8 cellular contexts compared by ENCODE assay signal in genomic region chr17:75261336-75262111, GRCh38. TPM values are rescaled to one million over a fixed set of nuclear protein-coding genes. Genes with fewer than 3 reads are reported as not detected.
A peak's percentile ranks its signal among the peaks of the same experiment; 100 is the strongest.
DNase-seq lines count a peak whose midpoint lies in the region; TF ChIP-seq lines count a peak whose summit lies in the region.

GGA3 (minus strand) TSS chr17:75261606; CDS start chr17:75261587, 19 bp downstream.
MRPS7 (plus strand) TSS chr17:75261879; CDS start chr17:75261901, 22 bp downstream.

- H3K23me2 ChIP-seq in H9 (ENCODE audit: insufficient read length, low read depth, low read length, poor library complexity, severe bottlenecking) = peaks cover 4% of the 10 kb centered on the region

- WGBS in H9 (ENCODE audit: extremely low coverage, insufficient read length, low lambda C conversion rate) = no CpG with 5 or more reads among the region's 69 CpGs
- 0 to 1% (median 0%) methylated on average over 22 to 68 of the region's 69 CpGs for WGBS in stomach, 5 donors

- peak within 1 kb of the TSS; percentile 98 for H3K4me3 ChIP-seq in MG63
- peak within 1 kb of the TSS; percentile 93 for H3K4me3 ChIP-seq in fibroblast of the aortic adventitia (ENCODE audit: low read depth, low read length)
- H3K4me3 ChIP-seq in neural cell (ENCODE audit: low read length) = peak within 1 kb of the TSS; percentile 100
- H3K4me3 ChIP-seq in stomach = peak within 1 kb of the TSS; percentile 67 to 97 (median 94)

- peaks cover 4% of the 10 kb centered on the region for H3K79me1 ChIP-seq in H9 (ENCODE audit: insufficient read depth, low read depth, low read length, poor library complexity, severe bottlenecking)

- no peak within 1 kb of the TSS for H2BK12ac ChIP-seq in H9 (ENCODE audit: insufficient read length, low read depth, low read length)

- no peaks in the 10 kb centered on the region for H3K9me2 ChIP-seq in neural cell (ENCODE audit: insufficient read depth, low read length)

- no peaks in the 10 kb centered on the region for H3K27me3 ChIP-seq in H9 (ENCODE audit: insufficient read depth, low read length)
- H3K27me3 ChIP-seq in MG63 = no peaks in the 10 kb centered on the region
- no peaks in the 10 kb centered on the region for H3K27me3 ChIP-seq in neural cell (ENCODE audit: insufficient read depth, low read depth, low read length)
- no peaks in the 10 kb centered on the region for H3K27me3 ChIP-seq in stomach

- no peaks in the 10 kb centered on the region for H3K9me3 ChIP-seq in H9 (ENCODE audit: control insufficient read depth, low read depth, low read length)
- no peaks in the 10 kb centered on the region; the same call in 1 of the 2 replicates for H3K9me3 ChIP-seq in MG63
- H3K9me3 ChIP-seq in neural cell (ENCODE audit: low read length) = no peaks in the 10 kb centered on the region
- no peaks in the 10 kb centered on the region for H3K9me3 ChIP-seq in stomach

- H3K27ac ChIP-seq in H9 (ENCODE audit: insufficient read length, low read depth, low read length) (peak within 1 kb of the TSS; percentile 51), neural cell (ENCODE audit: low read length) (peak within 1 kb of the TSS; percentile 97), stomach (peak within 1 kb of the TSS; percentile 87 to 95 (median 94))

- H2BK15ac ChIP-seq in H9 (ENCODE audit: low read depth, low read length) = no peak within 1 kb of the TSS

- peak within 1 kb of the TSS; percentile 56 for H2BK5ac ChIP-seq in H9 (ENCODE audit: insufficient read length, low read length)

- no peak within 1 kb of the TSS for H3K23ac ChIP-seq in H9 (ENCODE audit: insufficient read length, low read depth, low read length)

- TF ChIP-seq CTCF in H9 (conservative IDR thresholded peaks at IDR 0.05) (no peak; the same call in 2 of the 3 replicates), fibroblast of the aortic adventitia (IDR thresholded peaks at IDR 0.05; ENCODE audit: insufficient read depth, low read length) (no peak), neural cell (IDR thresholded peaks at IDR 0.05; ENCODE audit: poor library complexity, severe bottlenecking) (no peak), stomach (IDR thresholded peaks at IDR 0.05) (peak in 1 of 7 experiments; percentile 22)

- peak within 1 kb of the TSS; percentile 99 for H3K4me3 Mint-ChIP-seq in H9

- peaks cover 25 to 28% of the 10 kb centered on the region in 2 experiments for H3K4me1 Mint-ChIP-seq in H9

- TF ChIP-seq RAD21 in neural cell (conservative IDR thresholded peaks at IDR 0.05) = no peak

- peak within 1 kb of the TSS; percentile 100 for H3K27ac Mint-ChIP-seq in H9

- no peaks in the 10 kb centered on the region for H3K27me3 Mint-ChIP-seq in H9 (ENCODE audit: low read depth)

- no peak within 1 kb of the TSS for H4K91ac ChIP-seq in H9 (ENCODE audit: insufficient read length, low read depth, low read length)

- no peak within 1 kb of the TSS for H3K4ac ChIP-seq in H9 (ENCODE audit: low read depth, low read length)

- H3K18ac ChIP-seq in H9 (ENCODE audit: insufficient read length, low read depth, low read length) = peak within 1 kb of the TSS; percentile 92

- H3K4me2 ChIP-seq in H9 (ENCODE audit: insufficient read depth, insufficient read length, low read length) = peak within 1 kb of the TSS; percentile 81
- peak within 1 kb of the TSS; percentile 79 for H3K4me2 ChIP-seq in neural cell (ENCODE audit: low read length)

- H3K36me3 ChIP-seq in MG63 = peaks cover 49% of the 10 kb centered on the region
- H3K36me3 ChIP-seq in neural cell (ENCODE audit: insufficient read depth, low read length) = no peaks in the 10 kb centered on the region
- H3K36me3 ChIP-seq in stomach = peaks cover 27 to 36% (median 35%) of the 10 kb centered on the region in 4 donors

- H4K5ac ChIP-seq in H9 (ENCODE audit: insufficient read length, low read depth, low read length) = peak within 1 kb of the TSS; percentile 75

- no peaks in the 10 kb centered on the region for H3K9me3 Mint-ChIP-seq in H9

- no peak within 1 kb of the TSS for H3K56ac ChIP-seq in H9 (ENCODE audit: insufficient read length, low read depth, low read length)

- intact Hi-C loops in stomach (cut with DNase I; ENCODE audit: low total_unique reads) = no loop called here

- H2AFZ ChIP-seq in H9 (ENCODE audit: low read length) = no peak within 1 kb of the TSS
- peak within 1 kb of the TSS; percentile 93 for H2AFZ ChIP-seq in neural cell (ENCODE audit: low read depth, low read length)

- no peak within 1 kb of the TSS for H2AK5ac ChIP-seq in H9 (ENCODE audit: insufficient read length, low read length)

- H4K20me1 ChIP-seq in H9 (ENCODE audit: control insufficient read depth, insufficient read depth, insufficient read length) = no peaks in the 10 kb centered on the region
- no peaks in the 10 kb centered on the region for H4K20me1 ChIP-seq in neural cell (ENCODE audit: insufficient read depth)

- H4K8ac ChIP-seq in H9 (replicated peaks; ENCODE audit: insufficient read length, low read depth, low read length) = no peak within 1 kb of the TSS

- no peak within 1 kb of the TSS for H2BK20ac ChIP-seq in H9 (ENCODE audit: low read depth, low read length, poor library complexity, severe bottlenecking)

- peaks cover 8 to 47% (median 44%) of the 10 kb centered on the region in 3 experiments; a peak in 6 of 7 replicates for H3K36me3 Mint-ChIP-seq in H9 (ENCODE audit: insufficient read depth in 1 of 3, low read depth in 3 of 3)

- DNase-seq in EH (ENCODE audit: low read depth) (peak; percentile 93), H9 (peak; percentile 96), MG63 (peak; percentile 95), SHP77 (lab: John Stamatoyannopoulos, UW) (peak; percentile 94 to 98), fibroblast of the aortic adventitia (ENCODE audit: low read depth) (peak; percentile 93), stomach (peak; percentile 95)
- DNase-seq in activated effector memory CD4-positive, alpha-beta T cell treated with Interleukin-2 at 50 U/mL for 16 hours = peak; percentile 92

- peaks cover 4% of the 10 kb centered on the region for H3K4me1 ChIP-seq in H9 (ENCODE audit: insufficient read depth, low read length)
- peaks cover 24 to 57% (median 43%) of the 10 kb centered on the region in 4 donors for H3K4me1 ChIP-seq in stomach

- H2BK120ac ChIP-seq in H9 (ENCODE audit: low read depth, low read length, poor library complexity, severe bottlenecking) = no peak within 1 kb of the TSS

- H3K9ac ChIP-seq in H9 (ENCODE audit: extremely low read depth, insufficient read length, low read length) (peak within 1 kb of the TSS; percentile 96), neural cell (ENCODE audit: low read length) (peak within 1 kb of the TSS; percentile 94)

- TF ChIP-seq POLR2A in stomach (IDR thresholded peaks at IDR 0.05) = peak in 1 of 4 donors; percentile 33

- H3T11ph ChIP-seq in H9 (ENCODE audit: low read length) = no peak within 1 kb of the TSS

- TF ChIP-seq EP300 in neural cell (conservative IDR thresholded peaks at IDR 0.05; ENCODE audit: poor library complexity, severe bottlenecking) = peak; percentile 71
- TF ChIP-seq EP300 in stomach (IDR thresholded peaks at IDR 0.05) = no peak

- no peaks in the 10 kb centered on the region for H3F3A ChIP-seq in neural cell (ENCODE audit: insufficient read depth, low read length, poor library complexity, severe bottlenecking)

- peak within 1 kb of the TSS; percentile 89 for H3K14ac ChIP-seq in H9 (ENCODE audit: insufficient read depth, low read length)

- peaks cover 18% of the 10 kb centered on the region for H3K79me2 ChIP-seq in H9 (ENCODE audit: insufficient read depth, low read length)
- H3K79me2 ChIP-seq in neural cell (replicated peaks; ENCODE audit: insufficient read depth, low read length) = peaks cover 31% of the 10 kb centered on the region

TF ChIP-seq in neural cell, 6 proteins besides CTCF, POLR2A, EP300 and RAD21 (continues in another document):
- TF ChIP-seq POLR2AphosphoS5 (IDR thresholded peaks at IDR 0.05) = peak; percentile 75
- TF ChIP-seq REST (IDR thresholded peaks at IDR 0.05; ENCODE audit: borderline replicate concordance) = peak; percentile 88
- TF ChIP-seq EZH2 (IDR thresholded peaks at IDR 0.05; ENCODE audit: borderline replicate concordance, insufficient read depth, low read length, poor library complexity, severe bottlenecking) = no peak
- TF ChIP-seq TAF1 (IDR thresholded peaks at IDR 0.05; ENCODE audit: low read depth) = peak; percentile 79

RNA-seq across cellular contexts. Expression of gene GGA3, which starts in this region (rescaled TPM):
- total RNA-seq in H9 (2021) (50.3 and 58.2 TPM in 2 replicates), fibroblast of the aortic adventitia (ENCODE audit: low replicate concordance) (8.7 and 14.0 TPM in 2 replicates), stomach (10 to 100 TPM in 4 of 5 donors, 1 to 10 TPM in 1; 9.5 to 94.5 (median 58.5) TPM)
- 5.8 and 9.2 TPM in 2 replicates for total RNA-seq in MG63 (2014; rRNA removed; shearing (Covaris generic); ENCODE audit: low replicate concordance)
- polyA plus RNA-seq in neural cell (15.7 and 19.6 TPM in 2 replicates), stomach (10 to 100 TPM; 10.2 to 18.3 (median 11.8) TPM)
- polyA minus RNA-seq in neural cell = 19.2 and 21.2 TPM in 2 replicates

RNA-seq across cellular contexts. Expression of gene MRPS7, which starts in this region (rescaled TPM):
- total RNA-seq in H9 (2021) (93.7 and 97.4 TPM in 2 replicates), fibroblast of the aortic adventitia (ENCODE audit: low replicate concordance) (31.0 and 83.6 TPM in 2 replicates), stomach (100 to 1,000 TPM in 1 of 5 donors, 10 to 100 TPM in 3, 1 to 10 TPM in 1; 6.7 to 136 (median 37.9) TPM)
- 78.0 and 101 TPM in 2 replicates for total RNA-seq in MG63 (2014; rRNA removed; shearing (Covaris generic); ENCODE audit: low replicate concordance)
- polyA plus RNA-seq in neural cell (50.6 and 63.3 TPM in 2 replicates), stomach (10 to 100 TPM; 53.3 to 69.4 (median 69.0) TPM)
- 34.3 and 34.6 TPM in 2 replicates for polyA minus RNA-seq in neural cell

Comparison
In these comparisons a context has a peak if more than half of its experiments do, and no peak if none do; other contexts are left out.
1. Peak in every context shown above with its lines: DNase-seq, H3K4me3 ChIP-seq and H3K27ac ChIP-seq.